In the genomic region with DNA sequence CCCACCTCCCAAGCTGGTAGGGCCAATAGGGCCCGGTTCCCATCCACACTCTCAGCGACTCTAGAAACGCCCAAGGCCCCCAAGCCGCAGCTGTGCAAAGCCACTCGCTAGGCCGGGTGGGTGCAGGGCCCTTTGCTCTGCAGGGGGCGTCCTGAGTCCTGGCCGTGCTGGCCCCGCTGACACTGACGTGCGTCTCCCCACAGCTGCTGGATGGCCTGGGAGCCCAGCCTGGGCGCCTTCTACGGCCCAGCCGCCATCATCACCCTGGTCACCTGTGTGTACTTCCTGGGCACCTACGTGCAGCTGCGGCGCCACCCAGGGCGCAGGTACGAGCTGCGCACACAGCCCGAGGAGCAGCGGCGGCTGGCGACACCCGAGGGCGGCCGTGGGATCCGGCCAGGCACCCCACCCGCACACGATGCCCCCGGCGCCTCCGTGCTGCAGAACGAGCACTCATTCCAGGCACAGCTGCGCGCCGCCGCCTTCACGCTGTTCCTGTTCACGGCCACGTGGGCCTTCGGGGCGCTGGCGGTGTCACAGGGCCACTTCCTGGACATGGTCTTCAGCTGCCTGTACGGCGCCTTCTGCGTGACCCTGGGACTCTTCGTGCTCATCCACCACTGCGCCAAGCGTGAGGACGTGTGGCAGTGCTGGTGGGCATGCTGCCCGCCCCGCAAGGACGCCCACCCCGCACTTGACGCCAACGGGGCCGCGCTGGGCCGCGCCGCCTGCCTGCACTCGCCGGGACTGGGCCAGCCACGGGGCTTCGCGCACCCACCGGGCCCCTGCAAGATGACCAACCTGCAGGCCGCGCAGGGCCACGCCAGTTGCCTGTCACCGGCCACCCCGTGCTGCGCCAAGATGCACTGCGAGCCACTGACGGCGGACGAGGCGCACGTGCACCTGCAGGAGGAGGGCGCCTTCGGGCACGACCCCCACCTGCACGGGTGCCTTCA, we compare ENCODE assay signal across 26 cellular contexts. TPM values are rescaled to one million over a fixed set of nuclear protein-coding genes. Genes with fewer than 3 reads are reported as not detected.
A peak's percentile ranks its signal among the peaks of the same experiment; 100 is the strongest.
DNase-seq lines count a peak whose midpoint lies in the region; ATAC-seq and TF ChIP-seq lines count a peak whose summit lies in the region.
"Had no signal": no experiment of that assay in that cellular context is flagged by ENCODE, and none has a peak within 500 bp of the region (broad histone marks: within the 10 kb centered on the region; RNA-seq: fewer than 3 reads in every experiment).

No MANE protein-coding gene starts in this region.

- no peaks in the 10 kb centered on the region for H3K9me3 Mint-ChIP-seq in activated naive CD4-positive, alpha-beta T cell treated with anti-CD3 and anti-CD28 coated beads for 36 hours
- no peaks in the 10 kb centered on the region for H3K9me3 Mint-ChIP-seq in stimulated activated memory B cell treated with anti-CD40 and anti-IgM and Interleukin-4, amounts not matched to agents 10 μg/mL and 1 μg/mL and 100 μg/mL, for 72 hours
- H3K9me3 Mint-ChIP-seq: activated CD4-positive, alpha-beta memory T cell treated with anti-CD3 and anti-CD28 coated beads for 36 hours; neural crest cell had no signal

- H3K4me1 ChIP-seq in RWPE2 (ENCODE audit: insufficient read depth, poor library complexity, severe bottlenecking) (no peaks in the 10 kb centered on the region), right lobe of liver (no peaks in the 10 kb centered on the region)
- H3K4me1 ChIP-seq: adrenal gland, Peyer's patch had no signal

- H3K27ac Mint-ChIP-seq in activated naive CD4-positive, alpha-beta T cell treated with anti-CD3 and anti-CD28 coated beads for 36 hours, result no peak overlapping the region
- no peak overlapping the region for H3K27ac Mint-ChIP-seq in stimulated activated memory B cell treated with anti-CD40 and anti-IgM and Interleukin-4, amounts not matched to agents 10 μg/mL and 1 μg/mL and 100 μg/mL, for 72 hours
- H3K27ac Mint-ChIP-seq: activated CD4-positive, alpha-beta memory T cell treated with anti-CD3 and anti-CD28 coated beads for 36 hours; progenitor cell of endocrine pancreas had no signal

- no peak for TF ChIP-seq CTCF in RWPE2 (IDR thresholded peaks at IDR 0.05; ENCODE audit: poor library complexity, severe bottlenecking)
- TF ChIP-seq CTCF in right lobe of liver (IDR thresholded peaks at IDR 0.05), result no peak

- no peaks in the 10 kb centered on the region for H3K9me3 ChIP-seq in RWPE2 (ENCODE audit: severe bottlenecking)
- no peaks in the 10 kb centered on the region for H3K9me3 ChIP-seq in right lobe of liver
- H3K9me3 ChIP-seq: adrenal gland, Peyer's patch had no signal

- intact Hi-C loops in activated naive CD4-positive, alpha-beta T cell treated with anti-CD3 and anti-CD28 coated beads for 36 hours (cut with micrococcal nuclease), result no loop called here
- intact Hi-C loops in right lobe of liver (cut with DNase I), result no loop called here

- H3K4me3 Mint-ChIP-seq in activated naive CD4-positive, alpha-beta T cell treated with anti-CD3 and anti-CD28 coated beads for 36 hours, result no peak overlapping the region
- H3K4me3 Mint-ChIP-seq in stimulated activated memory B cell treated with anti-CD40 and anti-IgM and Interleukin-4, amounts not matched to agents 10 μg/mL and 1 μg/mL and 100 μg/mL, for 72 hours, result no peak overlapping the region
- H3K4me3 Mint-ChIP-seq: activated CD4-positive, alpha-beta memory T cell treated with anti-CD3 and anti-CD28 coated beads for 36 hours; neural crest cell had no signal

- H3K4me1 Mint-ChIP-seq in activated naive CD4-positive, alpha-beta T cell treated with anti-CD3 and anti-CD28 coated beads for 36 hours (ENCODE audit: low read depth), result peaks cover 2% of the 10 kb centered on the region
- H3K4me1 Mint-ChIP-seq in stimulated activated memory B cell treated with anti-CD40 and anti-IgM and Interleukin-4, amounts not matched to agents 10 μg/mL and 1 μg/mL and 100 μg/mL, for 72 hours, result peaks cover under 1% of the 10 kb centered on the region

- no peak for TF ChIP-seq POLR2A in right lobe of liver (IDR thresholded peaks at IDR 0.05)

- H3K36me3 ChIP-seq in RWPE2 (ENCODE audit: low read depth) (no peaks in the 10 kb centered on the region), right lobe of liver (no peaks in the 10 kb centered on the region)
- H3K36me3 ChIP-seq: adrenal gland, brain microvascular endothelial cell, Peyer's patch, tibial nerve had no signal

- ATAC-seq in RWPE2 (ENCODE audit: low read depth), result no peak
- no peak for ATAC-seq in right lobe of liver
- ATAC-seq in stimulated activated memory B cell treated with anti-CD40 and anti-IgM and Interleukin-4, amounts not matched to agents 10 μg/mL and 1 μg/mL and 100 μg/mL, for 72 hours, result peak; percentile 9
- ATAC-seq in GM19324 (IDR thresholded peaks at IDR 0.05; ENCODE audit: low FRiP score, unreplicated experiment), result no peak
- no peak for ATAC-seq in HG02642 (IDR thresholded peaks at IDR 0.05; ENCODE audit: poor library complexity, unreplicated experiment)

- WGBS in right lobe of liver (ENCODE audit: insufficient coverage, low coverage, low lambda C conversion rate, missing lambda C conversion rate), result 100% methylated on average over 1 of the region's 84 CpGs

- H3K36me3 Mint-ChIP-seq in activated naive CD4-positive, alpha-beta T cell treated with anti-CD3 and anti-CD28 coated beads for 36 hours (ENCODE audit: low read depth), result no peaks in the 10 kb centered on the region
- no peaks in the 10 kb centered on the region for H3K36me3 Mint-ChIP-seq in stimulated activated memory B cell treated with anti-CD40 and anti-IgM and Interleukin-4, amounts not matched to agents 10 μg/mL and 1 μg/mL and 100 μg/mL, for 72 hours
- H3K36me3 Mint-ChIP-seq: activated CD4-positive, alpha-beta memory T cell treated with anti-CD3 and anti-CD28 coated beads for 36 hours had no signal

- H3K27me3 Mint-ChIP-seq in activated naive CD4-positive, alpha-beta T cell treated with anti-CD3 and anti-CD28 coated beads for 36 hours (ENCODE audit: low read depth), result peaks cover 16% of the 10 kb centered on the region
- peaks cover 32% of the 10 kb centered on the region for H3K27me3 Mint-ChIP-seq in stimulated activated memory B cell treated with anti-CD40 and anti-IgM and Interleukin-4, amounts not matched to agents 10 μg/mL and 1 μg/mL and 100 μg/mL, for 72 hours

- no peak overlapping the region for H3K4me3 ChIP-seq in RWPE2 (ENCODE audit: severe bottlenecking)
- no peak overlapping the region for H3K4me3 ChIP-seq in right lobe of liver
- H3K4me3 ChIP-seq: adrenal gland, Peyer's patch, tibial nerve had no signal

- H3K27me3 ChIP-seq in RWPE2 (ENCODE audit: insufficient read depth, poor library complexity, severe bottlenecking) (peaks cover 3% of the 10 kb centered on the region), right lobe of liver (no peaks in the 10 kb centered on the region)
- H3K27me3 ChIP-seq: brain microvascular endothelial cell, Peyer's patch had no signal

- H3K27ac ChIP-seq in RWPE2 (ENCODE audit: poor library complexity, severe bottlenecking) (no peak overlapping the region), right lobe of liver (no peak overlapping the region)
- H3K27ac ChIP-seq: adrenal gland, brain microvascular endothelial cell, Peyer's patch, tibial nerve had no signal

- peak; percentile 3 for DNase-seq in activated naive CD4-positive, alpha-beta T cell treated with anti-CD3 and anti-CD28 coated beads for 36 hours
- no peak for DNase-seq in activated naive CD4-positive, alpha-beta T cell treated with anti-CD3 and anti-CD28 coated beads, Interleukin-2, amount 50 U/mL, for 16 hours
- DNase-seq in RWPE2 (ENCODE audit: low spot score) (peak; percentile 61), right lobe of liver (peak in 2 of 3 donors; percentile 44 to 49), SHP77 (lab: John Stamatoyannopoulos, UW) (no peak)
- DNase-seq: ACHN, brain microvascular endothelial cell, COR-L47, HCEC 1CT, NCI-H1105, NCI-H2029, NCI-H526 treated with DMSO at 0.1 percent for 48 hours had no signal

- CTCF ChIA-PET in activated naive CD4-positive, alpha-beta T cell treated with anti-CD3 and anti-CD28 coated beads for 36 hours (lab: Charles Lee), result no interaction called here

RNA-seq across cellular contexts. Expression of gene KNDC1, which starts 31.6 kb away (rescaled TPM):
- total RNA-seq in activated naive CD4-positive, alpha-beta T cell treated with anti-CD3 and anti-CD28 coated beads for 36 hours, result not detected
- total RNA-seq in right lobe of liver, result 10 to 100 TPM in 2 of 6 experiments, 1 to 10 TPM in 3, under 1 TPM in 1; 0.54 to 11.6 (median 8.2) TPM

RNA-seq across cellular contexts. Expression of gene ADGRA1, which starts 40.7 kb away (rescaled TPM):
- total RNA-seq in activated naive CD4-positive, alpha-beta T cell treated with anti-CD3 and anti-CD28 coated beads for 36 hours, result not detected
- under 1 TPM in 5 of 6 experiments, not detected in 1; 0.10 to 0.46 (median 0.16) TPM for total RNA-seq in right lobe of liver
- total RNA-seq: activated CD4-positive, alpha-beta memory T cell treated with anti-CD3 and anti-CD28 coated beads for 36 hours; epithelial cell of proximal tubule; HT-29; kidney epithelial cell; MCF 10A; Peyer's patch; SK-MEL-5 had no signal

Comparison
In these comparisons a context has a peak if more than half of its experiments do, and no peak if none do; other contexts are left out.
1. DNase-seq: peak in activated naive CD4-positive, alpha-beta T cell treated with anti-CD3 and anti-CD28 coated beads for 36 hours (single experiment), RWPE2 (single experiment) and right lobe of liver (2 of 3); none in activated naive CD4-positive, alpha-beta T cell treated with anti-CD3 and anti-CD28 coated beads, Interleukin-2, amount 50 U/mL, for 16 hours (single experiment) and SHP77 (0 of 2).